17 cellular contexts compared by ENCODE assay signal in the genomic region with DNA sequence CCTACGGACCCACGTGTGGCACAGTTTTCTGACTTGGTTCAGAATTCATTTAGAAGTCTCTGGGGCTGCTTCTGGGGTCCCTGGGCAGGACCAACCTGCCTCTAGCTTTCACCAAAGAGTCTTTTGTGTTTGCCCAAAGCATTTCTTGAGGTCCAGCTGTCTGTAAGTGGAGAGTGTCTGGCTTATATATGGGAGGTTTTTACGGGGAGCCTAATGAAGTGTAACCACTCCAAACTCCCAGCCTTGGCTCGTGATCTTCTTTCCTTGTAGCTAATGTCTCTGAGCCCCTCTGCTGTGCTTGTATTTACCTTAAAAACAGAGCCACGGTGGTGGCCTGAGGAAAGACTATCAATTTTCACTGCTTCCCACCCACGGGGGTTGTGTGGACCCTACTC.
"Had no signal": no experiment of that assay in that cellular context is flagged by ENCODE, and none has a peak within 500 bp of the region (broad histone marks: within the 10 kb centered on the region; RNA-seq: fewer than 3 reads in every experiment).

No MANE protein-coding gene starts in this region.

- H3K36me3 Mint-ChIP-seq: immature natural killer cell, memory B cell had no signal

- H3K4me3 ChIP-seq: ascending aorta, breast epithelium, esophagus muscularis mucosa, gastroesophageal sphincter, ovary, psoas muscle, skin epidermis, upper lobe of left lung had no signal

- H3K4me1 ChIP-seq: ascending aorta, breast epithelium, esophagus muscularis mucosa, gastroesophageal sphincter, psoas muscle, upper lobe of left lung had no signal

- H3K27ac Mint-ChIP-seq: activated T-cell treated with anti-CD3 and anti-CD28 coated beads, Interleukin-2, amount 50 U/mL, for 72 hours; immature natural killer cell; memory B cell; stimulated activated naive CD8-positive, alpha-beta T cell treated with anti-CD3 and anti-CD28 coated beads, Interleukin-15, Interleukin-2, amounts not matched to agents 100 ng/mL and 50 ng/mL, for 24 hours had no signal

- H3K4me1 Mint-ChIP-seq: immature natural killer cell, memory B cell had no signal

- H3K27me3 ChIP-seq: ascending aorta, breast epithelium, esophagus muscularis mucosa, gastroesophageal sphincter, upper lobe of left lung had no signal

- H3K9me3 ChIP-seq: ascending aorta, breast epithelium, esophagus muscularis mucosa, gastroesophageal sphincter, ovary, psoas muscle, upper lobe of left lung had no signal

- H3K9me3 Mint-ChIP-seq: activated T-cell treated with anti-CD3 and anti-CD28 coated beads, Interleukin-2, amount 50 U/mL, for 72 hours; stimulated activated naive CD8-positive, alpha-beta T cell treated with anti-CD3 and anti-CD28 coated beads, Interleukin-15, Interleukin-2, amounts not matched to agents 100 ng/mL and 50 ng/mL, for 24 hours had no signal

- H3K36me3 ChIP-seq: breast epithelium, ovary had no signal

- H3K27ac ChIP-seq: ascending aorta, breast epithelium, esophagus muscularis mucosa, gastroesophageal sphincter, ovary, psoas muscle, skin epidermis, upper lobe of left lung had no signal

- DNase-seq: activated CD4-positive, alpha-beta T cell treated with anti-CD3 and anti-CD28 coated beads for 1 hour; activated effector memory CD4-positive, alpha-beta T cell treated with anti-CD3 and anti-CD28 coated beads, Interleukin-2, amount 50 U/mL, for 16 hours; activated naive CD4-positive, alpha-beta T cell treated with anti-CD3 and anti-CD28 coated beads, Interleukin-2, amount 50 U/mL, for 16 hours; activated T-cell treated with anti-CD3 and anti-CD28 coated beads, Interleukin-2, amount 50 U/mL, for 72 hours; effector CD4-positive, alpha-beta T cell; immature natural killer cell; ovary; psoas muscle; right cardiac atrium had no signal

- H3K4me3 Mint-ChIP-seq: activated T-cell treated with anti-CD3 and anti-CD28 coated beads, Interleukin-2, amount 50 U/mL, for 72 hours; immature natural killer cell; memory B cell; stimulated activated naive CD8-positive, alpha-beta T cell treated with anti-CD3 and anti-CD28 coated beads, Interleukin-15, Interleukin-2, amounts not matched to agents 100 ng/mL and 50 ng/mL, for 24 hours had no signal
